In genomic region chr20:17822039-17822438, GRCh38 we compare ENCODE assay signal across 10 cellular contexts.
DNase-seq lines count a peak whose midpoint lies in the region; ATAC-seq and TF ChIP-seq lines count a peak whose summit lies in the region.
"Had no signal": no experiment of that assay in that cellular context is flagged by ENCODE, and none has a peak within 500 bp of the region (broad histone marks: within the 10 kb centered on the region; RNA-seq: fewer than 3 reads in every experiment).

No MANE protein-coding gene starts in this region.

- H3K36me3 ChIP-seq in mammary epithelial cell (ENCODE audit: insufficient read depth, low read length) = no peaks in the 10 kb centered on the region
- H3K36me3 ChIP-seq in lower lobe of right lung = no peaks in the 10 kb centered on the region

- POLR2A ChIA-PET in MCF 10A (lab: Yijun Ruan, JAX) = interaction anchor here (0.6 kb wide), 1 partner anchor 252 kb away, joined by 4 read pairs; the partner anchor contains the start of gene DSTN
- POLR2A ChIA-PET in activated CD4-positive, alpha-beta T cell treated with anti-CD3 and anti-CD28 coated beads, Interleukin-2, amount 10 ng/mL, durations not matched to agents 7 days and 5 days (lab: Charles Lee) = no interaction called here

- no peak overlapping the region for H3K9ac ChIP-seq in mammary epithelial cell (ENCODE audit: insufficient read depth, low read length)

- no peaks in the 10 kb centered on the region for H3K4me1 Mint-ChIP-seq in MCF 10A (ENCODE audit: insufficient read depth, unreplicated experiment)
- peaks cover 7% of the 10 kb centered on the region for H3K4me1 Mint-ChIP-seq in activated CD4-positive, alpha-beta T cell treated with anti-CD3 and anti-CD28 coated beads, Interleukin-2, amount 10 ng/mL, durations not matched to agents 7 days and 5 days

- BruUV-seq in MCF 10A (replicated peaks; lab: Mats Ljungman, UMichigan) (no TSS peak), mammary epithelial cell (replicated peaks; lab: Mats Ljungman, UMichigan) (no TSS peak)

- H3K4me1 ChIP-seq in mammary epithelial cell (ENCODE audit: insufficient read depth, low read length) (no peaks in the 10 kb centered on the region), lower lobe of right lung (peaks cover 8% of the 10 kb centered on the region)

- H3K27me3 Mint-ChIP-seq in MCF 10A (ENCODE audit: insufficient read depth, unreplicated experiment) = no peaks in the 10 kb centered on the region
- H3K27me3 Mint-ChIP-seq in activated CD4-positive, alpha-beta T cell treated with anti-CD3 and anti-CD28 coated beads, Interleukin-2, amount 10 ng/mL, durations not matched to agents 7 days and 5 days = no peaks in the 10 kb centered on the region
- H3K27me3 Mint-ChIP-seq: activated naive CD8-positive, alpha-beta T cell treated with anti-CD3 and anti-CD28 coated beads, Interleukin-2, amount 50 U/mL, for 24 hours had no signal

- H3K36me3 Mint-ChIP-seq in MCF 10A (ENCODE audit: insufficient read depth, unreplicated experiment) = no peaks in the 10 kb centered on the region
- H3K36me3 Mint-ChIP-seq in activated CD4-positive, alpha-beta T cell treated with anti-CD3 and anti-CD28 coated beads, Interleukin-2, amount 10 ng/mL, durations not matched to agents 7 days and 5 days (ENCODE audit: low read depth) = no peaks in the 10 kb centered on the region

- no peak overlapping the region for H3K4me3 Mint-ChIP-seq in MCF 10A (ENCODE audit: unreplicated experiment)
- no peak overlapping the region for H3K4me3 Mint-ChIP-seq in activated CD4-positive, alpha-beta T cell treated with anti-CD3 and anti-CD28 coated beads, Interleukin-2, amount 10 ng/mL, durations not matched to agents 7 days and 5 days
- H3K4me3 Mint-ChIP-seq: activated naive CD8-positive, alpha-beta T cell treated with anti-CD3 and anti-CD28 coated beads, Interleukin-2, amount 50 U/mL, for 24 hours; GM23338 had no signal

- in situ Hi-C loops in mammary epithelial cell (cut with MboI; ENCODE audit: low sequenced_read_pairs in 2 of 2) (loop anchor here in 1 of 2 donors (10.0 kb wide), 1 partner anchor 63 kb away; no protein-coding TSS in a partner anchor), T47D (cut with HindIII; ENCODE audit: low pct_unique_long_range_greater_than_20kb, low sequenced_read_pairs) (no loop called here)

- no peak overlapping the region for H2AFZ ChIP-seq in mammary epithelial cell (ENCODE audit: low read depth, low read length)

- DNase-seq in MCF 10A (ENCODE audit: unreplicated experiment) (peak; percentile 61), mammary epithelial cell (no peak), T47D (ENCODE audit: low read depth in 1 of 2, low spot score in 1 of 2) (peak; percentile 64 to 94), lower lobe of right lung (no peak), caudate nucleus (lab: John Stamatoyannopoulos, UW) (no peak)
- DNase-seq in activated CD4-positive, alpha-beta T cell treated with anti-CD3 and anti-CD28 coated beads, Interleukin-2, amount 10 ng/mL, durations not matched to agents 7 days and 5 days = no peak
- DNase-seq: activated naive CD8-positive, alpha-beta T cell treated with anti-CD3 and anti-CD28 coated beads, Interleukin-2, amount 50 U/mL, for 24 hours had no signal

- TF ChIP-seq CTCF in MCF 10A (IDR thresholded peaks at IDR 0.05; ENCODE audit: unreplicated experiment) (no peak), mammary epithelial cell (conservative IDR thresholded peaks at IDR 0.05 in 1 of 2, IDR thresholded peaks at IDR 0.05 in 1 of 2; ENCODE audit: extremely low read depth in 1 of 2, insufficient read depth in 1 of 2, low read depth in 1 of 2, low read length in 2 of 2) (no peak), lower lobe of right lung (IDR thresholded peaks at IDR 0.05) (no peak)

- dilution Hi-C loops in mammary epithelial cell (cut with HindIII; ENCODE audit: low sequenced_read_pairs) = no loop called here

- H3K9me3 ChIP-seq in mammary epithelial cell (replicated peaks; ENCODE audit: insufficient read depth, low read length) (peaks cover 5% of the 10 kb centered on the region), lower lobe of right lung (no peaks in the 10 kb centered on the region)

- H3K4me2 ChIP-seq in mammary epithelial cell (ENCODE audit: insufficient read depth, low read depth, low read length) = no peak overlapping the region
- H3K4me2 ChIP-seq: GM23338 had no signal

- no peaks in the 10 kb centered on the region for H4K20me1 ChIP-seq in mammary epithelial cell (ENCODE audit: insufficient read depth, low read length)

- no peaks in the 10 kb centered on the region for H3K79me2 ChIP-seq in mammary epithelial cell (ENCODE audit: insufficient read depth, low read length)

- no peak overlapping the region for H3K27ac ChIP-seq in mammary epithelial cell (ENCODE audit: insufficient read depth, low read depth, low read length)
- H3K27ac ChIP-seq in lower lobe of right lung = no peak overlapping the region
- no peak overlapping the region for H3K27ac ChIP-seq in caudate nucleus (ENCODE audit: low read depth, low read length)

- CTCF ChIA-PET in MCF 10A (lab: Yijun Ruan, JAX) (interaction anchor here (0.6 to 1.0 kb wide), 3 partner anchors 19 to 78 kb away, joined by 3 to 5 read pairs (median 3); no protein-coding TSS in a partner anchor), mammary epithelial cell (lab: Charles Lee; ENCODE audit: low non-redundant PET) (no interaction called here)
- CTCF ChIA-PET in activated CD4-positive, alpha-beta T cell treated with anti-CD3 and anti-CD28 coated beads, Interleukin-2, amount 10 ng/mL, durations not matched to agents 7 days and 5 days (lab: Charles Lee) = interaction anchor here (1.1 kb wide), 1 partner anchor 74 kb away, joined by 3 read pairs; no protein-coding TSS in a partner anchor

- peak; percentile 66 to 74 for ATAC-seq in lower lobe of right lung
- ATAC-seq in HG02571 (IDR thresholded peaks at IDR 0.05; ENCODE audit: unreplicated experiment) = no peak
- no peak for ATAC-seq in GM21619 (IDR thresholded peaks at IDR 0.05; ENCODE audit: unreplicated experiment)
- ATAC-seq: activated naive CD8-positive, alpha-beta T cell treated with anti-CD3 and anti-CD28 coated beads, Interleukin-2, amount 50 U/mL, for 24 hours; GM23338 had no signal

- H3K9me3 Mint-ChIP-seq in MCF 10A (ENCODE audit: unreplicated experiment) = peaks cover 7% of the 10 kb centered on the region
- peaks cover 3% of the 10 kb centered on the region for H3K9me3 Mint-ChIP-seq in activated CD4-positive, alpha-beta T cell treated with anti-CD3 and anti-CD28 coated beads, Interleukin-2, amount 10 ng/mL, durations not matched to agents 7 days and 5 days

- 93% methylated on average over 5 of the region's 5 CpGs for WGBS in mammary epithelial cell (ENCODE audit: low coverage, missing lambda C conversion rate)

- H3K27me3 ChIP-seq in mammary epithelial cell (ENCODE audit: insufficient read depth, low read length) (no peaks in the 10 kb centered on the region), lower lobe of right lung (ENCODE audit: low read depth) (no peaks in the 10 kb centered on the region)

- no peak overlapping the region for H3K27ac Mint-ChIP-seq in MCF 10A (ENCODE audit: low read depth, unreplicated experiment)
- no peak overlapping the region for H3K27ac Mint-ChIP-seq in activated CD4-positive, alpha-beta T cell treated with anti-CD3 and anti-CD28 coated beads, Interleukin-2, amount 10 ng/mL, durations not matched to agents 7 days and 5 days
- H3K27ac Mint-ChIP-seq: activated naive CD8-positive, alpha-beta T cell treated with anti-CD3 and anti-CD28 coated beads, Interleukin-2, amount 50 U/mL, for 24 hours; GM23338 had no signal

- intact Hi-C loops in MCF 10A (cut with micrococcal nuclease) (no loop called here), mammary epithelial cell (cut with micrococcal nuclease) (no loop called here), lower lobe of right lung (cut with DNase I) (no loop called here)

- H3K4me3 ChIP-seq in mammary epithelial cell (replicated peaks in 1 of 3; ENCODE audit: insufficient read depth in 1 of 3, low read depth in 2 of 3, low read length in 3 of 3) (no peak overlapping the region), lower lobe of right lung (no peak overlapping the region)
- H3K4me3 ChIP-seq: GM23338 had no signal

Comparison
In these comparisons a context has a peak if more than half of its experiments do, and no peak if none do; other contexts are left out.
1. DNase-seq: peak in MCF 10A (single experiment) and T47D (2 of 2); none in mammary epithelial cell (single experiment), lower lobe of right lung (single experiment), caudate nucleus (0 of 61) and activated CD4-positive, alpha-beta T cell treated with anti-CD3 and anti-CD28 coated beads, Interleukin-2, amount 10 ng/mL, durations not matched to agents 7 days and 5 days (single experiment).
2. ATAC-seq: peak in lower lobe of right lung (2 of 2); none in HG02571 (single experiment) and GM21619 (single experiment).